1 cellular context compared by ENCODE assay signal in the genomic region with DNA sequence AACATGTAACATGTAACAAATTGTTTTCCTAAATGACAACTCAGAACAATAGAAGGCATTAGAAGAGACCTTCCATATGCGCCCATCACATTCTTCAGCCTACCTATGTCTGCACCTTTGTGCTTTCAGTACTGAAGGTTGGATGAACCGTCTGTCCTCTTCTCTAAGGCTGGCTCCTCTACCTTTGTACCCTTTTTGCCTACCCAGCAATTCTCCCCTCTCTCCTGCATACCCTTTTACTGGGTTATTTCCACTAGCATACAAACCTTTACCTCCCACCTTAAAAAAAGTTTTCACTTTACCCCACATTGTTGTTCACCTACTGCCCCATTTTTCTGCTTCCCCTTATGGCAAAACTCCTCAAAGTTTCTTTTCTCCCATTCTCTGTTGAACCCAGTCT.
TF ChIP-seq lines count a peak whose summit lies in the region.

No MANE protein-coding gene starts in this region.

TF ChIP-seq in IMR-90, 13 proteins besides CTCF, POLR2A, EP300 and RAD21:
- TF ChIP-seq MAFK (IDR thresholded peaks at IDR 0.05; ENCODE audit: low read depth, low read length) (0 out of 2 replicates have a peak, but pooled peaks have one; percentile 7), SMC3 (IDR thresholded peaks at IDR 0.05; ENCODE audit: low read depth, low read length) (no peak)
